ENCODE assay signal across 18 cellular contexts in the genomic region with DNA sequence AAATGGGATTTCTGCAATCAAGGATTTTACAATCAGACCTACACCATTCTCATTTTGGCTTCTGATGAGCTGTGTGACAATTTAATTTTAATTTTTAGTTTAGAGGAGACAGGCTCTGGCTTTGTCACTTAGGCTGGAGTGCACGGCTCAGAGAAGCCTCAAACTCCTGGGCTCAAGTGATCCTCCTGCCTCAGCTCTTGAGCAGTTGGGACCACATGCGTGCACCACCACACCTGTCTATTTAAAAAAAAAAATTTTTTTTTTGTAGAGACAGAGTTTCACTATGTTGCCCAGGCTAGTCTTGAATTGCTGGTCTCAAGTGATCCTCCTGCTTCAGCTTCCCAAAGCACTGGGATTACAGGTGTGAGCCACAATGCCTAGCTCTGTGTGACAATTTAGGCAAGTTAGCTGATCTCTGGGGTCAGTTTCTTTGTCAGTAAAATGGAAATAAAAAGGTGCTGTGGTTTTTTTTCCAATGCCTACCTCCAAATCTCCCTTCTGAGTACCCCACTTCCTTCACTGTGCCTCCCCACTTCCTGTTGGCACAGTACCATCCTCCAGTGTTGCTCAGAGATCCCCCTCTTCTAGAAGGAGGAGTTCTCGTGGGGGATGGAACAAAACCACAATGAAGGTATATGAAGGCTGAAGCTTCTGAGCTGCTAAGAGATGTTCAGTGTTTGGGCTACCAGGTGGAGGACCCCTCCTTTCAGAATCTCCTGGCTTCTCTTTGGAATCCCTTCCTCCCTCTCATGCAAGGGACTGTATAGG. TPM values are rescaled to one million over a fixed set of nuclear protein-coding genes. Genes with fewer than 3 reads are reported as not detected.
A peak's percentile ranks its signal among the peaks of the same experiment; 100 is the strongest.
DNase-seq lines count a peak whose midpoint lies in the region; ATAC-seq and TF ChIP-seq lines count a peak whose summit lies in the region.
"Had no signal": no experiment of that assay in that cellular context is flagged by ENCODE, and none has a peak within 500 bp of the region (broad histone marks: within the 10 kb centered on the region; RNA-seq: fewer than 3 reads in every experiment).

No MANE protein-coding gene starts in this region.

- no peaks in the 10 kb centered on the region for H3K9me3 ChIP-seq in colonic mucosa
- H3K9me3 ChIP-seq: psoas muscle had no signal

- no peak overlapping the region for H3K4me3 Mint-ChIP-seq in progenitor cell of endocrine pancreas (ENCODE audit: low read depth)
- H3K4me3 Mint-ChIP-seq: activated naive CD4-positive, alpha-beta T cell treated with anti-CD3 and anti-CD28 coated beads for 36 hours; CD14-positive monocyte; dendritic cell treated with granulocyte-macrophage colony-stimulating factor and Interleukin-4, amounts not matched to agents 40 ng/mL and 50 ng/mL, for 4 days; naive B cell; T-helper 2 cell treated with Interferon-gamma antibody and Interleukin-4, amounts not matched to agents 5 μg/mL and 100 μg/mL, for 36 hours had no signal

- H3K4me1 Mint-ChIP-seq in progenitor cell of endocrine pancreas (ENCODE audit: low read depth), result peaks cover 23% of the 10 kb centered on the region

- ATAC-seq in HG02588 (IDR thresholded peaks at IDR 0.05; ENCODE audit: unreplicated experiment), result no peak
- ATAC-seq: activated CD4-positive, CD25-positive, alpha-beta regulatory T cell treated with anti-CD3 and anti-CD28 coated beads, Interleukin-2, amount 50 U/mL, for 24 hours had no signal

- TF ChIP-seq CTCF in colonic mucosa (IDR thresholded peaks at IDR 0.05), result no peak
- TF ChIP-seq CTCF in progenitor cell of endocrine pancreas (IDR thresholded peaks at IDR 0.05; ENCODE audit: unreplicated experiment), result no peak

- DNase-seq in NCI-H146 (lab: John Stamatoyannopoulos, UW) (peak; percentile 90), NCI-H146 treated with DMSO at 0.1 percent for 48 hours (lab: John Stamatoyannopoulos, UW; ENCODE audit: unreplicated experiment) (no peak), KG1 (lab: John Stamatoyannopoulos, UW) (peak; percentile 35), colonic mucosa (no peak), progenitor cell of endocrine pancreas (ENCODE audit: low spot score, unreplicated experiment) (no peak), midbrain (lab: John Stamatoyannopoulos, UW) (no peak), hippocampal formation (lab: John Stamatoyannopoulos, UW) (no peak)
- DNase-seq: activated naive CD4-positive, alpha-beta T cell treated with anti-CD3 and anti-CD28 coated beads for 36 hours; DMS79; hypothalamus; naive B cell; psoas muscle; SHP77 treated with DMSO at 0.1 percent for 48 hours had no signal

- peaks cover 6% of the 10 kb centered on the region for H3K4me1 ChIP-seq in colonic mucosa

- H3K27me3 ChIP-seq in colonic mucosa, result no peaks in the 10 kb centered on the region

- intact Hi-C loops in colonic mucosa (cut with DNase I), result no loop called here

- H3K9me3 Mint-ChIP-seq in progenitor cell of endocrine pancreas (ENCODE audit: low read depth), result no peaks in the 10 kb centered on the region
- H3K9me3 Mint-ChIP-seq: activated naive CD4-positive, alpha-beta T cell treated with anti-CD3 and anti-CD28 coated beads for 36 hours; dendritic cell treated with granulocyte-macrophage colony-stimulating factor and Interleukin-4, amounts not matched to agents 40 ng/mL and 50 ng/mL, for 4 days; T-helper 2 cell treated with Interferon-gamma antibody and Interleukin-4, amounts not matched to agents 5 μg/mL and 100 μg/mL, for 36 hours had no signal

- H3K36me3 Mint-ChIP-seq in progenitor cell of endocrine pancreas (ENCODE audit: insufficient read depth), result peaks cover 1% of the 10 kb centered on the region
- H3K36me3 Mint-ChIP-seq: CD14-positive monocyte, naive B cell had no signal

- H3K27ac Mint-ChIP-seq in progenitor cell of endocrine pancreas, result peak overlapping the region; percentile 49
- H3K27ac Mint-ChIP-seq: activated naive CD4-positive, alpha-beta T cell treated with anti-CD3 and anti-CD28 coated beads for 36 hours; CD14-positive monocyte; dendritic cell treated with granulocyte-macrophage colony-stimulating factor and Interleukin-4, amounts not matched to agents 40 ng/mL and 50 ng/mL, for 4 days; naive B cell; T-helper 2 cell treated with Interferon-gamma antibody and Interleukin-4, amounts not matched to agents 5 μg/mL and 100 μg/mL, for 36 hours had no signal

- H3K9ac ChIP-seq in colonic mucosa (ENCODE audit: low read depth in 2 of 2, low read length in 2 of 2), result no peak overlapping the region

- H3K27ac ChIP-seq in colonic mucosa, result peak overlapping the region; percentile 53
- H3K27ac ChIP-seq: psoas muscle had no signal

- no peaks in the 10 kb centered on the region for H3K36me3 ChIP-seq in colonic mucosa

- H3K4me3 ChIP-seq in colonic mucosa, result no peak overlapping the region
- H3K4me3 ChIP-seq: psoas muscle had no signal

- H3K27me3 Mint-ChIP-seq in progenitor cell of endocrine pancreas, result no peaks in the 10 kb centered on the region
- H3K27me3 Mint-ChIP-seq: dendritic cell treated with granulocyte-macrophage colony-stimulating factor and Interleukin-4, amounts not matched to agents 40 ng/mL and 50 ng/mL, for 4 days had no signal

RNA-seq across cellular contexts. Expression of a gene that starts 54.1 kb away (rescaled TPM):
- total RNA-seq in colonic mucosa, result 10 to 100 TPM; 34.4 to 43.6 TPM
- 80.0 and 81.3 TPM in 2 replicates for total RNA-seq in progenitor cell of endocrine pancreas

Comparison
In these comparisons a context has a peak if more than half of its experiments do, and no peak if none do; other contexts are left out.
1. DNase-seq: peak in NCI-H146 (single experiment) and KG1 (single experiment); none in NCI-H146 treated with DMSO at 0.1 percent for 48 hours (single experiment), colonic mucosa (single experiment), progenitor cell of endocrine pancreas (single experiment), midbrain (single experiment) and hippocampal formation (0 of 2).